In the genomic region with DNA sequence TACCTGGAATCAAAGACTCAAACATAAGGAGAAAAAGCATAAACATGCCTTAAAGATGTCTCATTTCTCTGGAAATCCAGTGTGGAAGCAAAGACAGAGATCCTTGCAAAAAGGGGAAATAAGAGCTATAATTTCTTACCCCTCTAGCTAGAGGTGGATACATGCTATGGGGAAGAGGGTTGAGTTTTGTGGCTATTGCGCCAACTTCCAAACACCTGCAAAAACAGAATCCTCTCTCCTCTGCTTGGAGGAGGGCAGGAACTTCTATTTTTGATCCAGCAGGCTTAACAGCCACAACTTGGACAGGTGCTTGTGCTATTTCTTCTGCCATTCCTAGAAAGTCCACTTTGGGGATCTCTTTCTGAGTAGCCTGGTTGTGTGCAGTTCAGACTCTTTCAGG, we compare ENCODE assay signal across 26 cellular contexts.
"Had no signal": no experiment of that assay in that cellular context is flagged by ENCODE, and none has a peak within 500 bp of the region (broad histone marks: within the 10 kb centered on the region; RNA-seq: fewer than 3 reads in every experiment).

No MANE protein-coding gene starts in this region.

- H3K9me3 Mint-ChIP-seq: activated T-cell treated with anti-CD3 and anti-CD28 coated beads, Interleukin-2, amount 50 U/mL, for 72 hours; central memory CD8-positive, alpha-beta T cell; dendritic cell treated with granulocyte-macrophage colony-stimulating factor and Interleukin-4, amounts not matched to agents 40 ng/mL and 50 ng/mL, for 4 days; nephron had no signal

- H3K4me3 Mint-ChIP-seq: activated CD8-positive, alpha-beta memory T cell treated with anti-CD3 and anti-CD28 coated beads, Interleukin-2, amount 10 ng/mL, durations not matched to agents 7 days and 5 days; activated CD8-positive, alpha-beta T cell treated with anti-CD3 and anti-CD28 coated beads, Interleukin-2, amount 10 ng/mL, durations not matched to agents 7 days and 5 days; activated naive CD8-positive, alpha-beta T cell; activated T-cell treated with anti-CD3 and anti-CD28 coated beads, Interleukin-2, amount 50 U/mL, for 72 hours; central memory CD8-positive, alpha-beta T cell; dendritic cell treated with granulocyte-macrophage colony-stimulating factor and Interleukin-4, amounts not matched to agents 40 ng/mL and 50 ng/mL, for 4 days; endodermal cell; nephron; T-helper 17 cell had no signal

- H3K27me3 ChIP-seq: foreskin keratinocyte, left lung, neutrophil, right lobe of liver had no signal

- H3K36me3 ChIP-seq: heart right ventricle, left lung, neutrophil, right lobe of liver, thoracic aorta had no signal

- H3K4me3 ChIP-seq: heart right ventricle, left lung, lung, mucosa of descending colon, right lobe of liver, thoracic aorta had no signal

- H3K27ac ChIP-seq: foreskin keratinocyte, heart right ventricle, left lung, neutrophil, right lobe of liver, thoracic aorta had no signal

- DNase-seq: activated CD4-positive, alpha-beta T cell treated with anti-CD3 and anti-CD28 coated beads for 1 hour; activated CD4-positive, alpha-beta T cell treated with anti-CD3 and anti-CD28 coated beads, Interleukin-2, amount 50 U/mL, for 1 hour; activated CD8-positive, alpha-beta memory T cell treated with anti-CD3 and anti-CD28 coated beads, Interleukin-2, amount 10 ng/mL, durations not matched to agents 7 days and 5 days; activated CD8-positive, alpha-beta T cell treated with anti-CD3 and anti-CD28 coated beads, Interleukin-2, amount 10 ng/mL, durations not matched to agents 7 days and 5 days; activated effector memory CD4-positive, alpha-beta T cell treated with Interleukin-2 at 50 U/mL for 16 hours; activated naive CD4-positive, alpha-beta T cell treated with Interleukin-2 at 50 U/mL for 16 hours; activated T-cell treated with anti-CD3 and anti-CD28 coated beads, Interleukin-2, amount 50 U/mL, for 72 hours; anterior cingulate cortex; endodermal cell; foreskin keratinocyte; heart right ventricle; left lung; mucosa of descending colon; right lobe of liver; stimulated activated CD4-positive, alpha-beta T cell treated with anti-CD3 and anti-CD28 coated beads, Interleukin-2, amount 100 ng/mL, for 48 hours; stimulated activated naive CD4-positive, alpha-beta T cell treated with Interleukin-2 at 50 U/mL for 16 hours; T-helper 17 cell; T1000; trophoblast cell had no signal

- H3K4me1 Mint-ChIP-seq: activated CD8-positive, alpha-beta memory T cell treated with anti-CD3 and anti-CD28 coated beads, Interleukin-2, amount 10 ng/mL, durations not matched to agents 7 days and 5 days; central memory CD8-positive, alpha-beta T cell; endodermal cell; nephron; T-helper 17 cell had no signal

- H3K4me1 ChIP-seq: foreskin keratinocyte, heart right ventricle, left lung, right lobe of liver had no signal

- H3K27ac Mint-ChIP-seq: activated CD8-positive, alpha-beta memory T cell treated with anti-CD3 and anti-CD28 coated beads, Interleukin-2, amount 10 ng/mL, durations not matched to agents 7 days and 5 days; activated CD8-positive, alpha-beta T cell treated with anti-CD3 and anti-CD28 coated beads, Interleukin-2, amount 10 ng/mL, durations not matched to agents 7 days and 5 days; activated naive CD8-positive, alpha-beta T cell; activated T-cell treated with anti-CD3 and anti-CD28 coated beads, Interleukin-2, amount 50 U/mL, for 72 hours; dendritic cell treated with granulocyte-macrophage colony-stimulating factor and Interleukin-4, amounts not matched to agents 40 ng/mL and 50 ng/mL, for 4 days; endodermal cell; nephron; T-helper 17 cell had no signal

- H3K36me3 Mint-ChIP-seq: activated CD8-positive, alpha-beta memory T cell treated with anti-CD3 and anti-CD28 coated beads, Interleukin-2, amount 10 ng/mL, durations not matched to agents 7 days and 5 days; activated naive CD8-positive, alpha-beta T cell had no signal

- H3K9me3 ChIP-seq: neutrophil, right lobe of liver, thoracic aorta had no signal

- H3K27me3 Mint-ChIP-seq: dendritic cell treated with granulocyte-macrophage colony-stimulating factor and Interleukin-4, amounts not matched to agents 40 ng/mL and 50 ng/mL, for 4 days had no signal
